Comparison of ENCODE assay signal across 3 cellular contexts in the genomic region with DNA sequence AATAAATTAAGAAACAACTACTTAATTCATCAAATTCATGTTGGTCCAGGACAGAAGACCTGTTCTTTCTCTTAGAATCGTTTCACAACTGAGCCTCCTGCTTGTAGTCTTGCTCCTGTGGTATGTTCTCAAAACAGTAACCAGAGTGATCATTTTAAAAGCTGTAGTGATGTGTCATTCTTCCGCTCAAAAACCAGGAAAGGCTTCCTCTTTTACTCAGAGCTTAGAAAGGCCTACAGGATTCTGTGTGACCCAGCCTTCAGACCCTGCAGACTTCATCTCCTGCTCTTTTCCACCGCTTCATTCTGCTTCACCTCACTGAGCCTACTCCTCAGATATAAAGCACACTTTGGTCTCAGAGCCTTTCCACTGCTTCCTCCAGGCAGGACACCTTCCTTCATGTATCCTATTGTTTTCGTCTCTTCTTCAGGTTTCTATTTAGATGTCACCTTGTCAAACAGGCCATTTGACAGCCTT.
A peak's percentile ranks its signal among the peaks of the same experiment; 100 is the strongest.
TF ChIP-seq lines count a peak whose summit lies in the region.

No MANE protein-coding gene starts in this region.

TF ChIP-seq in GM12891, 5 proteins besides CTCF, POLR2A, EP300 and RAD21:
- TF ChIP-seq POLR2AphosphoS5 (IDR thresholded peaks at IDR 0.05; ENCODE audit: low read depth, low read length) (no peak), SPI1 (IDR thresholded peaks at IDR 0.05; ENCODE audit: low read depth, low read length) (peak; percentile 78), TAF1 (IDR thresholded peaks at IDR 0.05; ENCODE audit: low read depth, low read length) (no peak)

TF ChIP-seq in IMR-90, 13 proteins besides CTCF, POLR2A, EP300 and RAD21:
- no peak for TF ChIP-seq FOS (IDR thresholded peaks at IDR 0.05; ENCODE audit: low read depth, low read length)
- no peak for TF ChIP-seq BHLHE40 (IDR thresholded peaks at IDR 0.05; ENCODE audit: low read depth, low read length)
- no peak for TF ChIP-seq MAZ (IDR thresholded peaks at IDR 0.05; ENCODE audit: borderline replicate concordance, low read depth, low read length)
- no peak for TF ChIP-seq SMC3 (IDR thresholded peaks at IDR 0.05; ENCODE audit: low read depth, low read length)
- TF ChIP-seq MAFK (IDR thresholded peaks at IDR 0.05; ENCODE audit: low read depth, low read length): no peak
- no peak for TF ChIP-seq NFE2L2 (IDR thresholded peaks at IDR 0.05; ENCODE audit: low read depth, low read length)
- no peak for TF ChIP-seq RFX5 (IDR thresholded peaks at IDR 0.05; ENCODE audit: low read depth, low read length)
- no peak for TF ChIP-seq CHD1 (IDR thresholded peaks at IDR 0.05; ENCODE audit: low read depth, low read length)
- TF ChIP-seq, protein P1, sequence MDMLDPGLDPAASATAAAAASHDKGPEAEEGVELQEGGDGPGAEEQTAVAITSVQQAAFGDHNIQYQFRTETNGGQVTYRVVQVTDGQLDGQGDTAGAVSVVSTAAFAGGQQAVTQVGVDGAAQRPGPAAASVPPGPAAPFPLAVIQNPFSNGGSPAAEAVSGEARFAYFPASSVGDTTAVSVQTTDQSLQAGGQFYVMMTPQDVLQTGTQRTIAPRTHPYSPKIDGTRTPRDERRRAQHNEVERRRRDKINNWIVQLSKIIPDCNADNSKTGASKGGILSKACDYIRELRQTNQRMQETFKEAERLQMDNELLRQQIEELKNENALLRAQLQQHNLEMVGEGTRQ (IDR thresholded peaks at IDR 0.05; ENCODE audit: low read depth, low read length): no peak
- TF ChIP-seq, protein P2, sequence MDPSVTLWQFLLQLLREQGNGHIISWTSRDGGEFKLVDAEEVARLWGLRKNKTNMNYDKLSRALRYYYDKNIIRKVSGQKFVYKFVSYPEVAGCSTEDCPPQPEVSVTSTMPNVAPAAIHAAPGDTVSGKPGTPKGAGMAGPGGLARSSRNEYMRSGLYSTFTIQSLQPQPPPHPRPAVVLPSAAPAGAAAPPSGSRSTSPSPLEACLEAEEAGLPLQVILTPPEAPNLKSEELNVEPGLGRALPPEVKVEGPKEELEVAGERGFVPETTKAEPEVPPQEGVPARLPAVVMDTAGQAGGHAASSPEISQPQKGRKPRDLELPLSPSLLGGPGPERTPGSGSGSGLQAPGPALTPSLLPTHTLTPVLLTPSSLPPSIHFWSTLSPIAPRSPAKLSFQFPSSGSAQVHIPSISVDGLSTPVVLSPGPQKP (IDR thresholded peaks at IDR 0.05; ENCODE audit: borderline replicate concordance, low read depth, low read length): no peak
- TF ChIP-seq MXI1 (IDR thresholded peaks at IDR 0.05; ENCODE audit: borderline replicate concordance, low read depth, low read length): no peak
- TF ChIP-seq CEBPB (IDR thresholded peaks at IDR 0.05; ENCODE audit: low read depth, low read length): no peak
- no peak for TF ChIP-seq RCOR1 (IDR thresholded peaks at IDR 0.05; ENCODE audit: insufficient replicate concordance, low read length)

TF ChIP-seq in K562, 482 proteins besides CTCF, POLR2A, EP300 and RAD21 (continues in another document):
- no peak for TF ChIP-seq KDM2B (CRISPR knock-in tag; IDR thresholded peaks at IDR 0.05)
- TF ChIP-seq RBM14 (IDR thresholded peaks at IDR 0.05; ENCODE audit: borderline replicate concordance, insufficient read depth, low read depth, low read length): no peak
- TF ChIP-seq KLF1 (tag; IDR thresholded peaks at IDR 0.05): no peak
- TF ChIP-seq MED1 (CRISPR knock-in tag; IDR thresholded peaks at IDR 0.05; ENCODE audit: borderline replicate concordance): no peak
- TF ChIP-seq, protein P3, sequence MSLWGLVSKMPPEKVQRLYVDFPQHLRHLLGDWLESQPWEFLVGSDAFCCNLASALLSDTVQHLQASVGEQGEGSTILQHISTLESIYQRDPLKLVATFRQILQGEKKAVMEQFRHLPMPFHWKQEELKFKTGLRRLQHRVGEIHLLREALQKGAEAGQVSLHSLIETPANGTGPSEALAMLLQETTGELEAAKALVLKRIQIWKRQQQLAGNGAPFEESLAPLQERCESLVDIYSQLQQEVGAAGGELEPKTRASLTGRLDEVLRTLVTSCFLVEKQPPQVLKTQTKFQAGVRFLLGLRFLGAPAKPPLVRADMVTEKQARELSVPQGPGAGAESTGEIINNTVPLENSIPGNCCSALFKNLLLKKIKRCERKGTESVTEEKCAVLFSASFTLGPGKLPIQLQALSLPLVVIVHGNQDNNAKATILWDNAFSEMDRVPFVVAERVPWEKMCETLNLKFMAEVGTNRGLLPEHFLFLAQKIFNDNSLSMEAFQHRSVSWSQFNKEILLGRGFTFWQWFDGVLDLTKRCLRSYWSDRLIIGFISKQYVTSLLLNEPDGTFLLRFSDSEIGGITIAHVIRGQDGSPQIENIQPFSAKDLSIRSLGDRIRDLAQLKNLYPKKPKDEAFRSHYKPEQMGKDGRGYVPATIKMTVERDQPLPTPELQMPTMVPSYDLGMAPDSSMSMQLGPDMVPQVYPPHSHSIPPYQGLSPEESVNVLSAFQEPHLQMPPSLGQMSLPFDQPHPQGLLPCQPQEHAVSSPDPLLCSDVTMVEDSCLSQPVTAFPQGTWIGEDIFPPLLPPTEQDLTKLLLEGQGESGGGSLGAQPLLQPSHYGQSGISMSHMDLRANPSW (CRISPR knock-in tag; IDR thresholded peaks at IDR 0.05): no peak
- TF ChIP-seq MTA2 (IDR thresholded peaks at IDR 0.05; ENCODE audit: low read depth): 0 out of 2 replicates have a peak, but pooled peaks have one; percentile 6
- TF ChIP-seq NCOA4 (IDR thresholded peaks at IDR 0.05; ENCODE audit: partially characterized antibody): no peak
- TF ChIP-seq ARNT (IDR thresholded peaks at IDR 0.05): no peak
- TF ChIP-seq ZNF740 (CRISPR knock-in tag; IDR thresholded peaks at IDR 0.05): no peak
- no peak for TF ChIP-seq ZNF740 (tag; IDR thresholded peaks at IDR 0.05)
- no peak for TF ChIP-seq NFXL1 (CRISPR knock-in tag; IDR thresholded peaks at IDR 0.05)
- TF ChIP-seq HMGN3 (IDR thresholded peaks at IDR 0.05; ENCODE audit: borderline replicate concordance, extremely low read depth, insufficient read length, low read depth, low read length): no peak
- no peak for TF ChIP-seq ZBED1 (IDR thresholded peaks at IDR 0.05)
- TF ChIP-seq, protein P1 (CRISPR knock-in tag; IDR thresholded peaks at IDR 0.05): no peak
- peak; percentile 88 for TF ChIP-seq ZFP36 (IDR thresholded peaks at IDR 0.05; ENCODE audit: low read depth, low read length, partially characterized antibody)
- TF ChIP-seq MCM5 (IDR thresholded peaks at IDR 0.05; ENCODE audit: low read depth): no peak
- TF ChIP-seq MXI1 (IDR thresholded peaks at IDR 0.05; ENCODE audit: low read depth, low read length): no peak
- no peak for TF ChIP-seq HNRNPL (IDR thresholded peaks at IDR 0.05; ENCODE audit: low read depth, low read length)
- TF ChIP-seq, protein P4, sequence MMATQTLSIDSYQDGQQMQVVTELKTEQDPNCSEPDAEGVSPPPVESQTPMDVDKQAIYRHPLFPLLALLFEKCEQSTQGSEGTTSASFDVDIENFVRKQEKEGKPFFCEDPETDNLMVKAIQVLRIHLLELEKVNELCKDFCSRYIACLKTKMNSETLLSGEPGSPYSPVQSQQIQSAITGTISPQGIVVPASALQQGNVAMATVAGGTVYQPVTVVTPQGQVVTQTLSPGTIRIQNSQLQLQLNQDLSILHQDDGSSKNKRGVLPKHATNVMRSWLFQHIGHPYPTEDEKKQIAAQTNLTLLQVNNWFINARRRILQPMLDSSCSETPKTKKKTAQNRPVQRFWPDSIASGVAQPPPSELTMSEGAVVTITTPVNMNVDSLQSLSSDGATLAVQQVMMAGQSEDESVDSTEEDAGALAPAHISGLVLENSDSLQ (IDR thresholded peaks at IDR 0.05): peak; percentile 66
- TF ChIP-seq NKRF (IDR thresholded peaks at IDR 0.05; ENCODE audit: borderline replicate concordance): 0 out of 2 replicates have a peak, but pooled peaks have one; percentile 34
- no peak for TF ChIP-seq PBX2 (CRISPR knock-in tag; IDR thresholded peaks at IDR 0.05; ENCODE audit: low read depth)
- TF ChIP-seq PBX2 (tag; conservative IDR thresholded peaks at IDR 0.05; ENCODE audit: low read depth): peak; percentile 32; the same call in 1 of the 2 replicates
- TF ChIP-seq ZNF224 (CRISPR knock-in tag; IDR thresholded peaks at IDR 0.05): no peak
- peak; percentile 58 for TF ChIP-seq FOSL1 (tag; conservative IDR thresholded peaks at IDR 0.05)
- TF ChIP-seq, protein P5, sequence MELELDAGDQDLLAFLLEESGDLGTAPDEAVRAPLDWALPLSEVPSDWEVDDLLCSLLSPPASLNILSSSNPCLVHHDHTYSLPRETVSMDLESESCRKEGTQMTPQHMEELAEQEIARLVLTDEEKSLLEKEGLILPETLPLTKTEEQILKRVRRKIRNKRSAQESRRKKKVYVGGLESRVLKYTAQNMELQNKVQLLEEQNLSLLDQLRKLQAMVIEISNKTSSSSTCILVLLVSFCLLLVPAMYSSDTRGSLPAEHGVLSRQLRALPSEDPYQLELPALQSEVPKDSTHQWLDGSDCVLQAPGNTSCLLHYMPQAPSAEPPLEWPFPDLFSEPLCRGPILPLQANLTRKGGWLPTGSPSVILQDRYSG (tag; conservative IDR thresholded peaks at IDR 0.05; ENCODE audit: low read depth): 0 out of 2 replicates have a peak, but pooled peaks have one; percentile 26
- TF ChIP-seq, protein P6, sequence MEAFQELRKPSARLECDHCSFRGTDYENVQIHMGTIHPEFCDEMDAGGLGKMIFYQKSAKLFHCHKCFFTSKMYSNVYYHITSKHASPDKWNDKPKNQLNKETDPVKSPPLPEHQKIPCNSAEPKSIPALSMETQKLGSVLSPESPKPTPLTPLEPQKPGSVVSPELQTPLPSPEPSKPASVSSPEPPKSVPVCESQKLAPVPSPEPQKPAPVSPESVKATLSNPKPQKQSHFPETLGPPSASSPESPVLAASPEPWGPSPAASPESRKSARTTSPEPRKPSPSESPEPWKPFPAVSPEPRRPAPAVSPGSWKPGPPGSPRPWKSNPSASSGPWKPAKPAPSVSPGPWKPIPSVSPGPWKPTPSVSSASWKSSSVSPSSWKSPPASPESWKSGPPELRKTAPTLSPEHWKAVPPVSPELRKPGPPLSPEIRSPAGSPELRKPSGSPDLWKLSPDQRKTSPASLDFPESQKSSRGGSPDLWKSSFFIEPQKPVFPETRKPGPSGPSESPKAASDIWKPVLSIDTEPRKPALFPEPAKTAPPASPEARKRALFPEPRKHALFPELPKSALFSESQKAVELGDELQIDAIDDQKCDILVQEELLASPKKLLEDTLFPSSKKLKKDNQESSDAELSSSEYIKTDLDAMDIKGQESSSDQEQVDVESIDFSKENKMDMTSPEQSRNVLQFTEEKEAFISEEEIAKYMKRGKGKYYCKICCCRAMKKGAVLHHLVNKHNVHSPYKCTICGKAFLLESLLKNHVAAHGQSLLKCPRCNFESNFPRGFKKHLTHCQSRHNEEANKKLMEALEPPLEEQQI (IDR thresholded peaks at IDR 0.05): no peak
- TF ChIP-seq ZNF23 (CRISPR knock-in tag; IDR thresholded peaks at IDR 0.05): no peak
- TF ChIP-seq CGGBP1 (CRISPR knock-in tag; IDR thresholded peaks at IDR 0.05): no peak
- no peak for TF ChIP-seq NR2F6 (CRISPR knock-in tag; IDR thresholded peaks at IDR 0.05)
- no peak for TF ChIP-seq ELF2 (CRISPR knock-in tag; IDR thresholded peaks at IDR 0.05)
- TF ChIP-seq KDM1A (IDR thresholded peaks at IDR 0.05): 0 out of 4 replicates have a peak, but pooled peaks of 1 of the 2 experiments have one; percentile 21
- TF ChIP-seq POLR3G (IDR thresholded peaks at IDR 0.05; ENCODE audit: extremely low read depth, insufficient read length, insufficient replicate concordance): no peak
